ENCODE assay signal across 12 cellular contexts in the genomic region with DNA sequence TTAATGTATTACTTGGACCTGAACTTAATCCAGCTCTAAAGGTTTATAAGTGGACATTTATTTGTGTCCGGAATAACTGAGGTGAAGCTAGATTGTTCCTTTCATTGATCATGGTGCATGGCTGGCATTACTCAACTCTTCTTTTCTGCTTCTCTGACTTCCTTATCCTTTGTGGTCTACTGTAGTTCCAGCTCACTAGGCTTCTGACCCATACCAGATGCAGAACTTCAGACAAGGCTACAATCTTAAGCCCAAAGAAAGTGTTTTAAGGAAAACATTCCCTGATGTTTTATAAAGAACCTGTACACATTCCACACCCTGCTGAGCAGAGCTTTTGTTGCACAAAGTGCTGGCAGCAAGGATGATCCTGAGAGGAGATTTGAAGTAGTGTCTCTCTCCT.
DNase-seq lines count a peak whose midpoint lies in the region; ATAC-seq, FAIRE-seq and TF ChIP-seq lines count a peak whose summit lies in the region.
"Had no signal": no experiment of that assay in that cellular context is flagged by ENCODE, and none has a peak within 500 bp of the region (broad histone marks: within the 10 kb centered on the region; RNA-seq: fewer than 3 reads in every experiment).

No MANE protein-coding gene starts in this region.

- intact Hi-C loops in Calu3 (cut with micrococcal nuclease; ENCODE audit: unreplicated experiment): no loop called here

- 0 out of 3 replicates have a peak, but pooled peaks cover 4% of the 10 kb centered on the region for H3K9me3 ChIP-seq in A549

- H3K4me2 ChIP-seq in A549: peak overlapping the region; percentile 40

- H3K27ac ChIP-seq in A549: peak overlapping the region; percentile 64 to 89

- no peak for TF ChIP-seq POLR2A in A549 (IDR thresholded peaks at IDR 0.05; ENCODE audit: low read length)

- H3K4me1 ChIP-seq in A549: peaks cover 84% of the 10 kb centered on the region

- DNase-seq in A549 (ENCODE audit: low read depth in 1 of 2, low spot score in 1 of 2): no peak
- DNase-seq in GM03348 (ENCODE audit: low spot score): peak; percentile 27
- DNase-seq in OCI-M1 (lab: John Stamatoyannopoulos, UW): peak; percentile 14
- DNase-seq in kidney glomerular epithelial cell (lab: John Stamatoyannopoulos, UW): peak; percentile 91
- no peak for DNase-seq in Calu3
- DNase-seq in activated T-cell treated with anti-CD3 and anti-CD28 coated beads, Interleukin-2, amount 50 U/mL, for 4 hours: no peak
- no peak for DNase-seq in DMS 273 treated with DMSO at 0.1 percent for 48 hours (lab: John Stamatoyannopoulos, UW)
- DNase-seq in NCI-H1930 (lab: John Stamatoyannopoulos, UW): no peak
- DNase-seq: activated gamma-delta T cell, dorsolateral prefrontal cortex, head of caudate nucleus had no signal

- H3K27ac Mint-ChIP-seq in Calu3 (ENCODE audit: unreplicated experiment): no peak overlapping the region

- WGBS in A549 (ENCODE audit: missing lambda C conversion rate): 83% methylated on average over 1 of the region's 1 CpG

- no peaks in the 10 kb centered on the region for H3K36me3 Mint-ChIP-seq in Calu3 (ENCODE audit: insufficient read depth, unreplicated experiment)
- no peaks in the 10 kb centered on the region for H3K36me3 Mint-ChIP-seq in activated T-cell treated with anti-CD3 and anti-CD28 coated beads, Interleukin-2, amount 50 U/mL, for 4 hours (ENCODE audit: insufficient read depth)
- H3K36me3 Mint-ChIP-seq: CD14-positive monocyte had no signal

- peaks cover 23% of the 10 kb centered on the region for H3K4me1 Mint-ChIP-seq in Calu3 (ENCODE audit: low read depth, unreplicated experiment)
- H3K4me1 Mint-ChIP-seq in activated T-cell treated with anti-CD3 and anti-CD28 coated beads, Interleukin-2, amount 50 U/mL, for 4 hours (ENCODE audit: low read depth): peaks cover 65% of the 10 kb centered on the region

- H3K9me3 Mint-ChIP-seq in Calu3 (ENCODE audit: low read depth, unreplicated experiment): no peaks in the 10 kb centered on the region
- H3K9me3 Mint-ChIP-seq in activated T-cell treated with anti-CD3 and anti-CD28 coated beads, Interleukin-2, amount 50 U/mL, for 4 hours: no peaks in the 10 kb centered on the region

- H3K4me3 Mint-ChIP-seq in Calu3 (ENCODE audit: low read depth, unreplicated experiment): no peak overlapping the region
- H3K4me3 Mint-ChIP-seq in activated T-cell treated with anti-CD3 and anti-CD28 coated beads, Interleukin-2, amount 50 U/mL, for 4 hours: no peak overlapping the region
- H3K4me3 Mint-ChIP-seq: CD14-positive monocyte had no signal

- BruUV-seq in Calu3 (replicated peaks; lab: Mats Ljungman, UMichigan): no TSS peak

- no peak for TF ChIP-seq RAD21 in A549 (conservative IDR thresholded peaks at IDR 0.05 in 1 of 2, IDR thresholded peaks at IDR 0.05 in 1 of 2)

- TF ChIP-seq CTCF in A549 (IDR thresholded peaks at IDR 0.05) (no peak), Calu3 (IDR thresholded peaks at IDR 0.05; ENCODE audit: unreplicated experiment) (no peak)

- ATAC-seq in A549: no peak
- no peak for ATAC-seq in activated T-cell treated with anti-CD3 and anti-CD28 coated beads, Interleukin-2, amount 50 U/mL, for 4 hours

- TF ChIP-seq EP300 in A549 (IDR thresholded peaks at IDR 0.05): no peak

- CTCF ChIA-PET in A549 (lab: Yijun Ruan, JAX): interaction anchor here (0.9 to 2.0 kb wide), 5 partner anchors 8 to 337 kb away, joined by 3 to 7 read pairs (median 4); partner anchors contain the start of gene TGFBR2
- CTCF ChIA-PET in Calu3 (lab: Charles Lee): no interaction called here

- POLR2A ChIA-PET in A549 (lab: Yijun Ruan, JAX): interaction anchor here (0.8 kb wide), 1 partner anchor 12 kb away, joined by 3 read pairs; no protein-coding TSS in a partner anchor

- FAIRE-seq in A549 (lab: Jason Lieb, UNC): no peak

- no peak overlapping the region for H3K4me3 ChIP-seq in A549
- H3K4me3 ChIP-seq: dorsolateral prefrontal cortex had no signal

- H3K27me3 Mint-ChIP-seq in Calu3 (ENCODE audit: unreplicated experiment): no peaks in the 10 kb centered on the region
- H3K27me3 Mint-ChIP-seq in activated T-cell treated with anti-CD3 and anti-CD28 coated beads, Interleukin-2, amount 50 U/mL, for 4 hours (ENCODE audit: low read depth): peaks cover 2% of the 10 kb centered on the region

TF ChIP-seq in A549, 52 proteins besides CTCF, POLR2A, EP300 and RAD21:
- TF ChIP-seq HOXA7 (CRISPR knock-in tag; IDR thresholded peaks at IDR 0.05): no peak
- no peak for TF ChIP-seq RFX5 (IDR thresholded peaks at IDR 0.05)
- TF ChIP-seq NPAS2 (CRISPR knock-in tag; IDR thresholded peaks at IDR 0.05; ENCODE audit: borderline replicate concordance): no peak
- TF ChIP-seq MYC (IDR thresholded peaks at IDR 0.05; ENCODE audit: borderline replicate concordance, low read length): no peak
- TF ChIP-seq HOXB5 (CRISPR knock-in tag; IDR thresholded peaks at IDR 0.05): no peak
- TF ChIP-seq NR3C1 (IDR thresholded peaks at IDR 0.05): no peak
- TF ChIP-seq RARB (CRISPR knock-in tag; IDR thresholded peaks at IDR 0.05): no peak
- TF ChIP-seq ZNF302 (CRISPR knock-in tag; IDR thresholded peaks at IDR 0.05): no peak
- no peak for TF ChIP-seq FOSB (CRISPR knock-in tag; IDR thresholded peaks at IDR 0.05)
- no peak for TF ChIP-seq HEYL (CRISPR knock-in tag; IDR thresholded peaks at IDR 0.05)
- TF ChIP-seq, protein P1, sequence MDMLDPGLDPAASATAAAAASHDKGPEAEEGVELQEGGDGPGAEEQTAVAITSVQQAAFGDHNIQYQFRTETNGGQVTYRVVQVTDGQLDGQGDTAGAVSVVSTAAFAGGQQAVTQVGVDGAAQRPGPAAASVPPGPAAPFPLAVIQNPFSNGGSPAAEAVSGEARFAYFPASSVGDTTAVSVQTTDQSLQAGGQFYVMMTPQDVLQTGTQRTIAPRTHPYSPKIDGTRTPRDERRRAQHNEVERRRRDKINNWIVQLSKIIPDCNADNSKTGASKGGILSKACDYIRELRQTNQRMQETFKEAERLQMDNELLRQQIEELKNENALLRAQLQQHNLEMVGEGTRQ (IDR thresholded peaks at IDR 0.05): no peak
- no peak for TF ChIP-seq ZC3H11A (IDR thresholded peaks at IDR 0.05)
- TF ChIP-seq SREBF2 (IDR thresholded peaks at IDR 0.05): no peak
- no peak for TF ChIP-seq MAZ (IDR thresholded peaks at IDR 0.05; ENCODE audit: borderline replicate concordance, low read depth, low read length)

Comparison
In these comparisons a context has a peak if more than half of its experiments do, and no peak if none do; other contexts are left out.
1. DNase-seq: peak in GM03348 (single experiment), OCI-M1 (single experiment) and kidney glomerular epithelial cell (single experiment); none in A549 (0 of 2), Calu3 (single experiment), activated T-cell treated with anti-CD3 and anti-CD28 coated beads, Interleukin-2, amount 50 U/mL, for 4 hours (single experiment), DMS 273 treated with DMSO at 0.1 percent for 48 hours (single experiment) and NCI-H1930 (0 of 2).